11 cellular contexts compared by ENCODE assay signal in genomic region chr20:20207872-20208271, GRCh38.
DNase-seq lines count a peak whose midpoint lies in the region; ATAC-seq lines count a peak whose summit lies in the region.
"Had no signal": no experiment of that assay in that cellular context is flagged by ENCODE, and none has a peak within 500 bp of the region (broad histone marks: within the 10 kb centered on the region; RNA-seq: fewer than 3 reads in every experiment).

No MANE protein-coding gene starts in this region.

- intact Hi-C loops in left ventricle myocardium superior (cut with micrococcal nuclease) = no loop called here

- DNase-seq in SHP77 treated with DMSO at 0.1 percent for 48 hours (lab: John Stamatoyannopoulos, UW) = peak; percentile 22
- no peak for DNase-seq in SHP77 (lab: John Stamatoyannopoulos, UW)
- no peak for DNase-seq in foreskin melanocyte
- DNase-seq in dedifferentiated amniotic fluid mesenchymal stem cell (ENCODE audit: extremely low spot score) = no peak
- DNase-seq in left ventricle myocardium superior = no peak
- no peak for DNase-seq in HPDE6-E6E7 (ENCODE audit: extremely low spot score)
- DNase-seq: effector CD8-positive, alpha-beta T cell; heart left ventricle; MV-4-11 had no signal

- ATAC-seq in HG02623 (IDR thresholded peaks at IDR 0.05; ENCODE audit: unreplicated experiment) (peak; percentile 48), HG03442 (IDR thresholded peaks at IDR 0.05; ENCODE audit: unreplicated experiment) (peak; percentile 65), left ventricle myocardium superior (no peak)
